Comparison of ENCODE assay signal across 8 cellular contexts in the genomic region with DNA sequence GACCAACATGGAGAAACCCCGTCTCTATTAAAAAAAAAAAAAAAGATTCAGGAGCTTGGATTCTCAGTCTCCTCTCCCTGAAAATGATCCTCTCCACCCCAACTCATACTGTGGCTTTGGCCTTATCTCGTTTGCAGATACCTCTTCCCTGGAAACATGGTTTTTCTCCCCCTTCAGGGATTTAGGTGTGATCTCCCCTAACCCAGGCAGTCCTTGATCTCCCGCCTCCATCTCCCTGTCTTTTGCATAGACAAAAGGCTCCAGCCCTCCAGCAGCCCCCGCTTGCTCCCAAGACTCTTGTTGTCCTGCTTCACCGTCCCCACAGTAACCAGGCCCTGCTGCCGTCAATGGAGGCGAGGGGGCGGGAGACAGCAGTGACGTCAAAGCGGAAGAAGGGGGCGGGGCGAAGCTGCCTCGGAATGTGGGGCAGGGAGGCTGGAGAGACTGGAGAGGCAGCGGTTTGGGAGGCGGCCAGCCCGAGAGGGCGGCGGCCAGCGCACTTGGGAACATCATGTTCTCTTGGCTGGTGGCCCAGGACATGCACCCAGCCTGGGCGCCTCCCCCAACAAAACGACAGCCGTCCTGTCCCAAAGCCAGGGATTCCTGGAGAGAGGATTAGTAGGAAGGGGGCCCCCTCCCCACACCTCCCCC. TPM values are rescaled to one million over a fixed set of nuclear protein-coding genes. Genes with fewer than 3 reads are reported as not detected.
DNase-seq lines count a peak whose midpoint lies in the region; ATAC-seq and TF ChIP-seq lines count a peak whose summit lies in the region.

No MANE protein-coding gene starts in this region.

- H3K4me3 ChIP-seq in neural progenitor cell, result peak overlapping the region; percentile 46

- H3K9ac ChIP-seq in neural progenitor cell, result no peak overlapping the region

- peaks cover 13% of the 10 kb centered on the region for H3K27me3 Mint-ChIP-seq in neural progenitor cell (ENCODE audit: insufficient read depth, low read depth)
- no peaks in the 10 kb centered on the region for H3K27me3 Mint-ChIP-seq in stimulated activated naive CD8-positive, alpha-beta T cell treated with anti-CD3 and anti-CD28 coated beads, Interleukin-15, amount 100 ng/mL, for 72 hours

- H4K20me1 ChIP-seq in neural progenitor cell (ENCODE audit: low read depth), result peaks cover 29% of the 10 kb centered on the region

- no peak for TF ChIP-seq CTCF in neural progenitor cell (IDR thresholded peaks at IDR 0.05)

- H3K27ac Mint-ChIP-seq in neural progenitor cell, result peak overlapping the region; percentile 100
- H3K27ac Mint-ChIP-seq in stimulated activated naive CD8-positive, alpha-beta T cell treated with anti-CD3 and anti-CD28 coated beads, Interleukin-15, amount 100 ng/mL, for 72 hours, result peak overlapping the region; percentile 95 to 98

- ATAC-seq in stimulated activated naive CD8-positive, alpha-beta T cell treated with anti-CD3 and anti-CD28 coated beads, Interleukin-15, amount 100 ng/mL, for 72 hours, result no peak
- no peak for ATAC-seq in HG02678 (IDR thresholded peaks at IDR 0.05; ENCODE audit: unreplicated experiment)

- H3K4me2 ChIP-seq in neural progenitor cell, result peak overlapping the region; percentile 80

- H2AFZ ChIP-seq in neural progenitor cell (replicated peaks), result peak overlapping the region; percentile 55

- H3K4me1 Mint-ChIP-seq in neural progenitor cell, result peaks cover 21% of the 10 kb centered on the region
- H3K4me1 Mint-ChIP-seq in stimulated activated naive CD8-positive, alpha-beta T cell treated with anti-CD3 and anti-CD28 coated beads, Interleukin-15, amount 100 ng/mL, for 72 hours, result peaks cover 27% of the 10 kb centered on the region

- no peaks in the 10 kb centered on the region for H3K36me3 ChIP-seq in neural progenitor cell

- no peaks in the 10 kb centered on the region for H3K36me3 Mint-ChIP-seq in neural progenitor cell

- H3K79me2 ChIP-seq in neural progenitor cell (ENCODE audit: low read depth), result no peaks in the 10 kb centered on the region

- H3K9me3 ChIP-seq in neural progenitor cell (ENCODE audit: low read depth), result no peaks in the 10 kb centered on the region

- peaks cover 66% of the 10 kb centered on the region for H3F3A ChIP-seq in neural progenitor cell (ENCODE audit: low read depth)

- H3K9me3 Mint-ChIP-seq in neural progenitor cell, result no peaks in the 10 kb centered on the region
- no peaks in the 10 kb centered on the region for H3K9me3 Mint-ChIP-seq in stimulated activated naive CD8-positive, alpha-beta T cell treated with anti-CD3 and anti-CD28 coated beads, Interleukin-15, amount 100 ng/mL, for 72 hours

- H3K27ac ChIP-seq in neural progenitor cell, result peak overlapping the region; percentile 8

- peaks cover 18% of the 10 kb centered on the region for H3K4me1 ChIP-seq in neural progenitor cell

- in situ Hi-C loops in SK-MEL-5 (cut with HindIII; ENCODE audit: low pct_unique_long_range_greater_than_20kb, low sequenced_read_pairs), result no loop called here

- no peak overlapping the region for H3K4me3 Mint-ChIP-seq in neural progenitor cell
- H3K4me3 Mint-ChIP-seq in stimulated activated naive CD8-positive, alpha-beta T cell treated with anti-CD3 and anti-CD28 coated beads, Interleukin-15, amount 100 ng/mL, for 72 hours, result no peak overlapping the region

- H3K27me3 ChIP-seq in neural progenitor cell, result no peaks in the 10 kb centered on the region

- DNase-seq in CD1c-positive myeloid dendritic cell (ENCODE audit: extremely low spot score), result peak; percentile 98
- peak; percentile 38 to 99 (median 98) for DNase-seq in HUDEP-2 (lab: John Stamatoyannopoulos, UW; ENCODE audit: unreplicated experiment in 76 of 76)
- peak; percentile 95 for DNase-seq in SK-MEL-5 (ENCODE audit: low read depth, low spot score)
- peak; percentile 80 for DNase-seq in activated naive CD4-positive, alpha-beta T cell treated with anti-CD3 and anti-CD28 coated beads, Interleukin-2, amount 50 U/mL, for 16 hours
- DNase-seq in foreskin melanocyte, result peak; percentile 96
- DNase-seq in neural progenitor cell (ENCODE audit: low spot score), result peak; percentile 96
- DNase-seq in stimulated activated naive CD8-positive, alpha-beta T cell treated with anti-CD3 and anti-CD28 coated beads, Interleukin-15, amount 100 ng/mL, for 72 hours, result peak; percentile 76 to 86

RNA-seq across cellular contexts. Expression of a gene that starts 1.9 kb away (rescaled TPM):
- 7.7 and 9.7 TPM in 2 replicates for total RNA-seq in SK-MEL-5 (2014; rRNA removed; shearing (Covaris generic))
- polyA plus RNA-seq in SK-MEL-5 (2015; cell fraction: cytosol; rRNA removed), result 10.9 and 11.0 TPM in 2 replicates
- polyA plus RNA-seq in SK-MEL-5 (2015; cell fraction: nucleus; rRNA removed), result 30.2 and 41.5 TPM in 2 replicates
- total RNA-seq in neural progenitor cell (ENCODE audit: low replicate concordance), result 3.2 and 11.4 TPM in 2 replicates

RNA-seq across cellular contexts. Expression of a gene that starts 8.7 kb away (rescaled TPM):
- total RNA-seq in SK-MEL-5 (2014; rRNA removed; shearing (Covaris generic)), result 3.2 TPM in 2 replicates
- polyA plus RNA-seq in SK-MEL-5 (2015; cell fraction: cytosol; rRNA removed), result 18.2 and 24.3 TPM in 2 replicates
- polyA plus RNA-seq in SK-MEL-5 (2015; cell fraction: nucleus; rRNA removed), result 75.2 and 93.4 TPM in 2 replicates
- total RNA-seq in neural progenitor cell (ENCODE audit: low replicate concordance), result 9.4 and 11.7 TPM in 2 replicates

RNA-seq across cellular contexts. Expression of a gene that starts 22.1 kb away (rescaled TPM):
- total RNA-seq in SK-MEL-5 (2014; rRNA removed; shearing (Covaris generic)), result 17.0 and 19.1 TPM in 2 replicates
- polyA plus RNA-seq in SK-MEL-5 (2015; cell fraction: cytosol; rRNA removed), result 12.5 and 17.2 TPM in 2 replicates
- 22.1 and 27.9 TPM in 2 replicates for polyA plus RNA-seq in SK-MEL-5 (2015; cell fraction: nucleus; rRNA removed)
- 26.0 and 45.5 TPM in 2 replicates for total RNA-seq in neural progenitor cell (ENCODE audit: low replicate concordance)

RNA-seq across cellular contexts. Expression of a gene that starts 30.2 kb away (rescaled TPM):
- not detected in 2 replicates for total RNA-seq in SK-MEL-5 (2014; rRNA removed; shearing (Covaris generic))
- 0.54 TPM in 1 of 2 replicates, not detected in the other for polyA plus RNA-seq in SK-MEL-5 (2015; cell fraction: cytosol; rRNA removed)
- polyA plus RNA-seq in SK-MEL-5 (2015; cell fraction: nucleus; rRNA removed), result 3.5 and 4.4 TPM in 2 replicates
- 2.0 TPM in 1 of 2 replicates, not detected in the other for total RNA-seq in neural progenitor cell (ENCODE audit: low replicate concordance)

RNA-seq across cellular contexts. Expression of a gene that starts 35.8 kb away (rescaled TPM):
- total RNA-seq in SK-MEL-5 (2014; rRNA removed; shearing (Covaris generic)), result not detected in 2 replicates
- polyA plus RNA-seq in SK-MEL-5 (2015; cell fraction: cytosol; rRNA removed), result 0.06 and 0.39 TPM in 2 replicates
- polyA plus RNA-seq in SK-MEL-5 (2015; cell fraction: nucleus; rRNA removed), result not detected in 2 replicates
- not detected in 2 replicates for total RNA-seq in neural progenitor cell (ENCODE audit: low replicate concordance)
